Comparison of ENCODE assay signal across 9 cellular contexts in the genomic region with DNA sequence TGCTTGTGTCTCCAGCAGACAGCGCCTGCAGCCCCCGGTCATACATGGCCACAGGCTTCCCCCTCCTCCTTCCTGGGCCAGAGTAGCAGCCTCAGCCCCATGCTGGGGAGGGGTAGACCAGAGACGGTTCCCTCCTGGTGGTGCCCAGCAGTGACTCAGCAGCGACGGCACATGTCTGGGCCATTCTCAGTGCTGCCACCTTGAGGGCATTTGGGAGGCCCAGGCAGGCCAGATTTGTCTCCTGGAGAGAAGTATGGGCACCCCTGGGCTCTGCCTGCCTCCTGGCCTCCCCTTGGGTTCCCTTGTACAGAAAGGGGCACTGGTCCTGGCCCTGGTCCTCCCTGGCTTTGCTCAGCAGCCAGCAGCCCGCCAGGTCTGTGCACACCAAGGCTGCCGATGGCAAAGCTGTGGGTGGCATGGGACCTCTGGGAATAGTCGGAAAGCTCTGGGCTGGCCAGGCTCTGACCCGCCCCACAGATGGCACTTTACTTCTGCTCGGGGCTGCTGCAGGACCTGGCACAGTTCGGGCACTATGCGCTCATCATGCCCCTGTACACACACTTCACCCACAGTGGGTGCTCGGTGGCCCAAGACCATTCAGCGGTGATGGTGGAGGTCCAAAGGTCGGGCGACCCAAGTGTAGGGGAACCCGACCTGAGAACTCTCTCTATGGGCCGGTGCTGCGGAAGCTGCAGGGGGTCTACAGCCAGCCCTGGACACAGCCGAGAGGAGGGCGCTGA. TPM values are rescaled to one million over a fixed set of nuclear protein-coding genes. Genes with fewer than 3 reads are reported as not detected.
DNase-seq lines count a peak whose midpoint lies in the region; ATAC-seq and TF ChIP-seq lines count a peak whose summit lies in the region.
"Had no signal": no experiment of that assay in that cellular context is flagged by ENCODE, and none has a peak within 500 bp of the region (broad histone marks: within the 10 kb centered on the region; RNA-seq: fewer than 3 reads in every experiment).

No MANE protein-coding gene starts in this region.

- no peaks in the 10 kb centered on the region for H3K9me2 ChIP-seq in hepatocyte (replicated peaks; ENCODE audit: insufficient read depth)

- 81% methylated on average over 21 of the region's 21 CpGs for WGBS in hepatocyte (ENCODE audit: low lambda C conversion rate, missing lambda C conversion rate)

- DNase-seq in CD1c-positive myeloid dendritic cell (ENCODE audit: extremely low spot score), result peak; percentile 72
- DNase-seq in HCEC 1CT, result peak; percentile 66
- DNase-seq in SJCRH30, result peak; percentile 60 to 70
- DNase-seq in activated naive CD4-positive, alpha-beta T cell treated with Interleukin-2 at 50 U/mL for 16 hours, result peak; percentile 73
- peak; percentile 69 for DNase-seq in hepatocyte (ENCODE audit: low spot score)
- DNase-seq in stimulated activated CD4-positive, alpha-beta T cell treated with anti-CD3 and anti-CD28 coated beads, Interleukin-4, amount 100 ng/mL, for 48 hours (ENCODE audit: low read depth in 2 of 2), result peak; percentile 65 to 76
- DNase-seq in NK-92 (lab: John Stamatoyannopoulos, UW; ENCODE audit: unreplicated experiment), result no peak

- H3K27me3 ChIP-seq in SJCRH30 (peaks cover 10% of the 10 kb centered on the region; the same call in 1 of the 2 replicates), hepatocyte (no peaks in the 10 kb centered on the region)

- H3K27ac ChIP-seq in SJCRH30, result no peak overlapping the region
- no peak overlapping the region for H3K27ac ChIP-seq in hepatocyte

- ATAC-seq in GM21717 (IDR thresholded peaks at IDR 0.05; ENCODE audit: unreplicated experiment), result no peak

- no peaks in the 10 kb centered on the region for H4K20me1 ChIP-seq in hepatocyte (ENCODE audit: insufficient read depth, poor library complexity, severe bottlenecking)

- H3K4me1 ChIP-seq in SJCRH30, result peaks cover 5% of the 10 kb centered on the region; the same call in 1 of the 2 replicates
- H3K4me1 ChIP-seq in hepatocyte (ENCODE audit: insufficient read depth), result no peaks in the 10 kb centered on the region

- H3K9me3 ChIP-seq in SJCRH30 (replicated peaks) (no peaks in the 10 kb centered on the region), hepatocyte (ENCODE audit: low read depth) (no peaks in the 10 kb centered on the region)

- H2AFZ ChIP-seq in hepatocyte, result no peak overlapping the region

- peak; percentile 45 for TF ChIP-seq CTCF in hepatocyte (IDR thresholded peaks at IDR 0.05; ENCODE audit: poor library complexity)

- H3K36me3 ChIP-seq in SJCRH30 (no peaks in the 10 kb centered on the region), hepatocyte (replicated peaks; ENCODE audit: insufficient read depth, low read depth) (no peaks in the 10 kb centered on the region)

- no peak overlapping the region for H3K4me3 ChIP-seq in SJCRH30
- no peak overlapping the region for H3K4me3 ChIP-seq in hepatocyte

- H3K79me2 ChIP-seq in hepatocyte, result no peaks in the 10 kb centered on the region

- no peak overlapping the region for H3K4me2 ChIP-seq in hepatocyte

RNA-seq across cellular contexts. Expression of gene ALPI, which starts 11.4 kb away (rescaled TPM):
- not detected in 2 replicates for total RNA-seq in SJCRH30 (2014; rRNA removed; shearing (Covaris generic))
- 3.9 and 4.1 TPM in 2 replicates for total RNA-seq in hepatocyte
- 2.7 and 3.5 TPM in 2 replicates for polyA plus RNA-seq in hepatocyte
- total RNA-seq: subcutaneous adipose tissue had no signal

RNA-seq across cellular contexts. Expression of gene ALPG, which starts 37.9 kb away (rescaled TPM):
- total RNA-seq in SJCRH30 (2014; rRNA removed; shearing (Covaris generic)), result not detected in 2 replicates
- total RNA-seq in hepatocyte, result 0.16 and 1.5 TPM in 2 replicates
- 0.08 and 0.86 TPM in 2 replicates for polyA plus RNA-seq in hepatocyte
- total RNA-seq: subcutaneous adipose tissue had no signal

RNA-seq across cellular contexts. Expression of gene ECEL1, which starts 43.1 kb away (rescaled TPM):
- not detected in 2 replicates for total RNA-seq in SJCRH30 (2014; rRNA removed; shearing (Covaris generic))
- 1.0 and 1.1 TPM in 2 replicates for total RNA-seq in hepatocyte
- polyA plus RNA-seq in hepatocyte, result 1.2 and 1.4 TPM in 2 replicates
- total RNA-seq: subcutaneous adipose tissue had no signal
